ENCODE assay signal across 1 cellular context in genomic region chr7:116175095-116175494, GRCh38. TPM values are rescaled to one million over a fixed set of nuclear protein-coding genes. Genes with fewer than 3 reads are reported as not detected.
"Had no signal": no experiment of that assay in that cellular context is flagged by ENCODE, and none has a peak within 500 bp of the region (broad histone marks: within the 10 kb centered on the region; RNA-seq: fewer than 3 reads in every experiment).

No MANE protein-coding gene starts in this region.

RNA-seq across cellular contexts. Expression of gene TES, which starts 35.2 kb away (rescaled TPM):
- total RNA-seq: OCI-LY7 had no signal
